ENCODE assay signal across 9 cellular contexts in genomic region chr4:37675587-37676290, GRCh38. TPM values are rescaled to one million over a fixed set of nuclear protein-coding genes. Genes with fewer than 3 reads are reported as not detected.
DNase-seq lines count a peak whose midpoint lies in the region; ATAC-seq, FAIRE-seq and TF ChIP-seq lines count a peak whose summit lies in the region.
"Had no signal": no experiment of that assay in that cellular context is flagged by ENCODE, and none has a peak within 500 bp of the region (broad histone marks: within the 10 kb centered on the region; RNA-seq: fewer than 3 reads in every experiment).

No MANE protein-coding gene starts in this region.

- no peak for TF ChIP-seq CTCF in esophagus muscularis mucosa (IDR thresholded peaks at IDR 0.05)
- no peak for TF ChIP-seq CTCF in glutamatergic neuron (IDR thresholded peaks at IDR 0.05; ENCODE audit: partially characterized antibody, unreplicated experiment)

- H3K4me3 Mint-ChIP-seq in glutamatergic neuron (ENCODE audit: unreplicated experiment) = no peak overlapping the region

- peak; percentile 95 for FAIRE-seq in GM12891 (lab: Jason Lieb, UNC)

- H3K36me3 ChIP-seq in esophagus muscularis mucosa = no peaks in the 10 kb centered on the region

- peak; percentile 45 for DNase-seq in GM12891 (ENCODE audit: insufficient read length, low spot score)
- DNase-seq in esophagus muscularis mucosa (ENCODE audit: extremely low spot score) = peak; percentile 26
- DNase-seq in stimulated activated CD4-positive, alpha-beta T cell treated with anti-CD3 and anti-CD28 coated beads, Interleukin-4, amount 100 ng/mL, for 4 hours = no peak
- DNase-seq in NCI-H446 (lab: John Stamatoyannopoulos, UW) = no peak
- no peak for DNase-seq in glutamatergic neuron
- DNase-seq in SW 1271 (lab: John Stamatoyannopoulos, UW) = no peak

- no peak overlapping the region for H3K4me3 ChIP-seq in esophagus muscularis mucosa

- TF ChIP-seq POLR2A in GM12891 (IDR thresholded peaks at IDR 0.05; ENCODE audit: low read depth, low read length) (no peak), esophagus muscularis mucosa (IDR thresholded peaks at IDR 0.05; ENCODE audit: low read depth) (no peak)

- intact Hi-C loops in esophagus muscularis mucosa (cut with DNase I) = no loop called here

- H3K4me1 Mint-ChIP-seq in glutamatergic neuron (ENCODE audit: low read depth, unreplicated experiment) = peaks cover 11% of the 10 kb centered on the region

- no peaks in the 10 kb centered on the region for H3K36me3 Mint-ChIP-seq in glutamatergic neuron (ENCODE audit: unreplicated experiment)

- no peak overlapping the region for H3K27ac ChIP-seq in esophagus muscularis mucosa (replicated peaks in 1 of 4)

- no peak overlapping the region for H3K27ac Mint-ChIP-seq in glutamatergic neuron (ENCODE audit: unreplicated experiment)

- H3K27me3 Mint-ChIP-seq in glutamatergic neuron (ENCODE audit: unreplicated experiment) = peaks cover 2% of the 10 kb centered on the region
- H3K27me3 Mint-ChIP-seq: brain had no signal

- TF ChIP-seq EP300 in esophagus muscularis mucosa (IDR thresholded peaks at IDR 0.05) = no peak

- 77% methylated on average over 1 of the region's 1 CpG for WGBS in esophagus muscularis mucosa

- no peaks in the 10 kb centered on the region for H3K27me3 ChIP-seq in esophagus muscularis mucosa

- peaks cover 31 to 66% (median 61%) of the 10 kb centered on the region in 4 donors for H3K4me1 ChIP-seq in esophagus muscularis mucosa

- no peaks in the 10 kb centered on the region for H3K9me3 ChIP-seq in esophagus muscularis mucosa

- H3K9me3 Mint-ChIP-seq in glutamatergic neuron (ENCODE audit: unreplicated experiment) = peaks cover 3% of the 10 kb centered on the region

- peak; percentile 92 for ATAC-seq in GM21381 (IDR thresholded peaks at IDR 0.05; ENCODE audit: unreplicated experiment)
- peak; percentile 92 for ATAC-seq in HG03565 (IDR thresholded peaks at IDR 0.05; ENCODE audit: unreplicated experiment)

TF ChIP-seq in GM12891, 5 proteins besides CTCF, POLR2A, EP300 and RAD21:
- TF ChIP-seq POLR2AphosphoS5 (IDR thresholded peaks at IDR 0.05; ENCODE audit: low read depth, low read length) (no peak), PAX5 (IDR thresholded peaks at IDR 0.05; ENCODE audit: insufficient read depth, low read length, severe bottlenecking) (peak; percentile 73), SPI1 (IDR thresholded peaks at IDR 0.05; ENCODE audit: low read depth, low read length) (peak; percentile 88)

RNA-seq across cellular contexts. Expression of gene RELL1, which starts 10.4 kb away (rescaled TPM):
- polyA plus RNA-seq in GM12891 (2012; ENCODE audit: low read depth, missing spikeins) = 1.3 TPM
- total RNA-seq in esophagus muscularis mucosa (10 to 100 TPM; 44.4 to 83.3 (median 73.6) TPM), glutamatergic neuron (ENCODE audit: unreplicated experiment) (21.2 TPM)

Comparison
In these comparisons a context has a peak if more than half of its experiments do, and no peak if none do; other contexts are left out.
1. DNase-seq: peak in GM12891 (single experiment) and esophagus muscularis mucosa (single experiment); none in stimulated activated CD4-positive, alpha-beta T cell treated with anti-CD3 and anti-CD28 coated beads, Interleukin-4, amount 100 ng/mL, for 4 hours (0 of 2), NCI-H446 (0 of 2), glutamatergic neuron (single experiment) and SW 1271 (0 of 2).